In the genomic region with DNA sequence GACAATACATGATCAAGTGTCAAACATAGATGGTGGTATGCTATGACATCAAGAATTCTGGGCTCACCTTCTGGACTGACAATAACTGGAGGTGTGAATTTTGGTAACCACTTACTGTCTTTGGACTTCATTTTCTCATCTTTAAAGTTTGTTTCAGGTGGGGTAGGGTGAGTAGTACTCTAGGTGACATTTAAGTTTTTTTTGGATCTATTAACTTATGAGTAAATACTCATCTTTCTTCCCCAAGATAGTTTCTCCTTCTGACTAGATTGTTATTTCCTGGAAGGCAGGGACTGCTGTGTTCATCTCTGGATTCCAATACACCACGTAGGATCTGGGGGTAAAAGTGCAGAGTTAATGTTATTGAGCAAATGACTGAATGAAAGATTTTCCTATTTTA, we compare ENCODE assay signal across 25 cellular contexts. TPM values are rescaled to one million over a fixed set of nuclear protein-coding genes. Genes with fewer than 3 reads are reported as not detected.
"Had no signal": no experiment of that assay in that cellular context is flagged by ENCODE, and none has a peak within 500 bp of the region (broad histone marks: within the 10 kb centered on the region; RNA-seq: fewer than 3 reads in every experiment).

No MANE protein-coding gene starts in this region.

- H3K36me3 ChIP-seq: SJSA1 had no signal

- DNase-seq: activated CD4-positive, alpha-beta memory T cell treated with anti-CD3 and anti-CD28 coated beads, Interleukin-2, amount 10 ng/mL, durations not matched to agents 7 days and 5 days; activated CD4-positive, alpha-beta T cell treated with anti-CD3 and anti-CD28 coated beads for 1 hour; activated CD4-positive, alpha-beta T cell treated with anti-CD3 and anti-CD28 coated beads, Interleukin-2, amount 50 U/mL, for 1 hour; activated effector memory CD4-positive, alpha-beta T cell treated with anti-CD3 and anti-CD28 coated beads, Interleukin-2, amount 50 U/mL, for 16 hours; activated naive CD4-positive, alpha-beta T cell treated with anti-CD3 and anti-CD28 coated beads, Interleukin-2, amount 50 U/mL, for 16 hours; amygdala; cortex of kidney; Karpas-422; MM.1S; NCI-H1105 treated with DMSO at 0.1 percent for 48 hours; NCI-H1436 treated with DMSO at 0.1 percent for 48 hours; NCI-H187; NCI-H2081 treated with DMSO at 0.1 percent for 48 hours; NCI-H446; NCI-H524; PC-3; SHP77; SW 1271 had no signal

- H3K27ac ChIP-seq: SJSA1 had no signal

- H3K9me3 Mint-ChIP-seq: activated T-helper 1 cell treated with anti-CD3 and anti-CD28 coated beads, Interleukin-12 subunit alpha, Interleukin-12 subunit beta, Interleukin-2, Interleukin-4 antibody, amounts not matched to agents 30 ng/mL and 10 ng/mL and 1 ng/mL, durations not matched to agents 14 hours and 24 hours and 36 hours; brain; central memory CD8-positive, alpha-beta T cell had no signal

- H3K27me3 Mint-ChIP-seq: activated CD4-positive, alpha-beta memory T cell treated with anti-CD3 and anti-CD28 coated beads, Interleukin-2, amount 10 ng/mL, durations not matched to agents 7 days and 5 days; brain; central memory CD8-positive, alpha-beta T cell had no signal

- H3K36me3 Mint-ChIP-seq: brain had no signal

- H3K9me3 ChIP-seq: SJSA1 had no signal

- ATAC-seq: K562, PC-3, SK-N-SH treated with all-trans-retinoic acid at 6 μM for 48 hours had no signal

- H3K4me3 Mint-ChIP-seq: activated CD4-positive, alpha-beta memory T cell treated with anti-CD3 and anti-CD28 coated beads, Interleukin-2, amount 10 ng/mL, durations not matched to agents 7 days and 5 days; activated T-helper 1 cell treated with anti-CD3 and anti-CD28 coated beads, Interleukin-12 subunit alpha, Interleukin-12 subunit beta, Interleukin-2, Interleukin-4 antibody, amounts not matched to agents 30 ng/mL and 10 ng/mL and 1 ng/mL, durations not matched to agents 14 hours and 24 hours and 36 hours; brain; central memory CD8-positive, alpha-beta T cell had no signal

- H3K4me3 ChIP-seq: K562, SJSA1 had no signal

- H3K4me1 ChIP-seq: SJSA1 had no signal

- H3K27ac Mint-ChIP-seq: activated CD4-positive, alpha-beta memory T cell treated with anti-CD3 and anti-CD28 coated beads, Interleukin-2, amount 10 ng/mL, durations not matched to agents 7 days and 5 days; activated T-helper 1 cell treated with anti-CD3 and anti-CD28 coated beads, Interleukin-12 subunit alpha, Interleukin-12 subunit beta, Interleukin-2, Interleukin-4 antibody, amounts not matched to agents 30 ng/mL and 10 ng/mL and 1 ng/mL, durations not matched to agents 14 hours and 24 hours and 36 hours; brain had no signal

RNA-seq across cellular contexts. Expression of gene ICOS, which starts 55.9 kb away (rescaled TPM):
- total RNA-seq: astrocyte, K562, PC-3, SJSA1 had no signal
- polyA plus RNA-seq: K562 had no signal
